10 cellular contexts compared by ENCODE assay signal in genomic region chr2:28565720-28566295, GRCh38.
A peak's percentile ranks its signal among the peaks of the same experiment; 100 is the strongest.
DNase-seq lines count a peak whose midpoint lies in the region; ATAC-seq, FAIRE-seq and TF ChIP-seq lines count a peak whose summit lies in the region.
"Had no signal": no experiment of that assay in that cellular context is flagged by ENCODE, and none has a peak within 500 bp of the region (broad histone marks: within the 10 kb centered on the region; RNA-seq: fewer than 3 reads in every experiment).

No MANE protein-coding gene starts in this region.

- peak; percentile 35 for DNase-seq in DMS53 (lab: John Stamatoyannopoulos, UW)
- DNase-seq in DMS53 treated with DMSO at 0.1 percent for 48 hours (lab: John Stamatoyannopoulos, UW; ENCODE audit: unreplicated experiment), result no peak
- peak; percentile 21 for DNase-seq in NCI-H510A (lab: John Stamatoyannopoulos, UW)
- no peak for DNase-seq in endodermal cell
- DNase-seq in sigmoid colon, result peak; percentile 59
- no peak for DNase-seq in frontal cortex (ENCODE audit: low spot score in 2 of 2)

- H3K9me3 ChIP-seq in endodermal cell (ENCODE audit: control insufficient read depth, low read length), result no peaks in the 10 kb centered on the region
- no peaks in the 10 kb centered on the region for H3K9me3 ChIP-seq in sigmoid colon
- H3K9me3 ChIP-seq: SJSA1 had no signal

- no peak for ATAC-seq in HG03039 (IDR thresholded peaks at IDR 0.05; ENCODE audit: unreplicated experiment)
- ATAC-seq in HG03025 (IDR thresholded peaks at IDR 0.05; ENCODE audit: low FRiP score, unreplicated experiment), result no peak

- no peak for TF ChIP-seq EP300 in sigmoid colon (IDR thresholded peaks at IDR 0.05)

- TF ChIP-seq CTCF in endodermal cell (conservative IDR thresholded peaks at IDR 0.05) (no peak), sigmoid colon (IDR thresholded peaks at IDR 0.05) (no peak)

- H3K4me3 ChIP-seq in endodermal cell (ENCODE audit: low read length), result no peak overlapping the region
- peak overlapping the region in 1 of 4 donors; percentile 62 for H3K4me3 ChIP-seq in sigmoid colon

- no peaks in the 10 kb centered on the region for H3K9me3 Mint-ChIP-seq in endodermal cell

- FAIRE-seq in frontal cortex (lab: Jason Lieb, UNC), result no peak

- peak overlapping the region; percentile 72 for H3K4me3 Mint-ChIP-seq in endodermal cell

- H3K36me3 Mint-ChIP-seq in endodermal cell (ENCODE audit: low read depth), result no peaks in the 10 kb centered on the region

- H3K27ac ChIP-seq in endodermal cell (ENCODE audit: low read depth, low read length), result no peak overlapping the region
- peak overlapping the region in 1 of 4 donors; percentile 84 for H3K27ac ChIP-seq in sigmoid colon
- H3K27ac ChIP-seq: 22Rv1 had no signal

- no peak overlapping the region for H3K9ac ChIP-seq in endodermal cell (ENCODE audit: extremely low read depth, low read length, poor library complexity, severe bottlenecking)

- intact Hi-C loops in sigmoid colon (cut with DNase I), result loop anchor here (2.0 to 10.0 kb wide), 3 partner anchors 187 to 329 kb away; partner anchors contain the start of genes SPDYA and WDR43

- H3K4me1 ChIP-seq in endodermal cell (ENCODE audit: control insufficient read depth, insufficient read depth, low read length) (no peaks in the 10 kb centered on the region), sigmoid colon (peaks cover 0 to 8% (median 0%) of the 10 kb centered on the region in 4 donors)

- H3K27me3 ChIP-seq in endodermal cell (ENCODE audit: control insufficient read depth, insufficient read depth, low read length, poor library complexity, severe bottlenecking), result peaks cover 11% of the 10 kb centered on the region
- H3K27me3 ChIP-seq in sigmoid colon, result no peaks in the 10 kb centered on the region
- H3K27me3 ChIP-seq: SJSA1 had no signal

- H3K4me1 Mint-ChIP-seq in endodermal cell, result no peaks in the 10 kb centered on the region

- no peak overlapping the region for H3K27ac Mint-ChIP-seq in endodermal cell

- no peak for TF ChIP-seq POLR2A in sigmoid colon (IDR thresholded peaks at IDR 0.05)

- peaks cover 33% of the 10 kb centered on the region for H3K27me3 Mint-ChIP-seq in endodermal cell (ENCODE audit: insufficient read depth)

- H3K36me3 ChIP-seq in endodermal cell (ENCODE audit: control insufficient read depth, insufficient read depth, low read length) (no peaks in the 10 kb centered on the region), sigmoid colon (no peaks in the 10 kb centered on the region)
- H3K36me3 ChIP-seq: SJSA1 had no signal

- 80 to 81% methylated on average over 2 to 3 of the region's 3 CpGs for WGBS in endodermal cell (ENCODE audit: insufficient coverage in 1 of 2, insufficient read length in 1 of 2), 2 experiments
- 45 to 49% methylated on average over 3 of the region's 3 CpGs for WGBS in sigmoid colon, 2 donors

Comparison
In these comparisons a context has a peak if more than half of its experiments do, and no peak if none do; other contexts are left out.
1. DNase-seq: peak in DMS53 (single experiment), NCI-H510A (single experiment) and sigmoid colon (single experiment); none in DMS53 treated with DMSO at 0.1 percent for 48 hours (single experiment), endodermal cell (single experiment) and frontal cortex (0 of 2).